ENCODE assay signal across 8 cellular contexts in genomic region chr19:49579193-49579592, GRCh38. TPM values are rescaled to one million over a fixed set of nuclear protein-coding genes. Genes with fewer than 3 reads are reported as not detected.
DNase-seq lines count a peak whose midpoint lies in the region; ATAC-seq, FAIRE-seq and TF ChIP-seq lines count a peak whose summit lies in the region.

No MANE protein-coding gene starts in this region.

- in situ Hi-C loops in IMR-90 (cut with MboI; ENCODE audit: low sequenced_read_pairs) (no loop called here), GM12878 (cut with MboI) (no loop called here)

- H3K36me3 ChIP-seq in IMR-90 (ENCODE audit: control insufficient read depth, insufficient read depth, low read length) (peaks cover 6% of the 10 kb centered on the region), GM12878 (ENCODE audit: control insufficient read depth in 2 of 2, insufficient read depth in 2 of 2, low read length in 1 of 2) (peaks cover 1 to 3% of the 10 kb centered on the region in 2 experiments; a peak in 2 of 4 replicates)

- H3K4me1 ChIP-seq in IMR-90 (ENCODE audit: control insufficient read depth, insufficient read depth, low read length) (no peaks in the 10 kb centered on the region), GM12878 (ENCODE audit: control insufficient read depth, insufficient read depth, low read length) (peaks cover 7% of the 10 kb centered on the region; the same call in 1 of the 2 replicates)

- CTCF ChIA-PET in IMR-90 (lab: Yijun Ruan, JAX) (interaction anchor here (1.2 to 2.1 kb wide), 2 partner anchors 9 to 12 kb away, joined by 3 to 6 read pairs; partner anchors contain the start of gene PRR12), GM12878 (lab: Yijun Ruan, JAX) (interaction anchor here (0.6 to 4.2 kb wide), 5 partner anchors 9 to 105 kb away, joined by 4 to 48 read pairs (median 7); partner anchors contain the start of gene FLT3LG)

- WGBS in IMR-90 (ENCODE audit: extremely low coverage in 2 of 2, insufficient read length in 1 of 2), 2 experiments = no CpG with 5 or more reads among the region's 4 CpGs
- 66% methylated on average over 4 of the region's 4 CpGs for WGBS in GM12878 (ENCODE audit: insufficient coverage, insufficient replicate concordance, low lambda C conversion rate, missing lambda C conversion rate)

- no peak for TF ChIP-seq RAD21 in IMR-90 (IDR thresholded peaks at IDR 0.05; ENCODE audit: low read length)
- no peak for TF ChIP-seq RAD21 in GM12878 (IDR thresholded peaks at IDR 0.05; ENCODE audit: insufficient read depth, low read depth, low read length)

- H3K27me3 ChIP-seq in IMR-90 (ENCODE audit: control insufficient read depth, insufficient read depth, low read length) = no peaks in the 10 kb centered on the region
- H3K27me3 ChIP-seq in GM12878 (replicated peaks in 1 of 2; ENCODE audit: control insufficient read depth in 2 of 2, insufficient read depth in 2 of 2, low read length in 1 of 2) = no peaks in the 10 kb centered on the region

- no peaks in the 10 kb centered on the region for H3K27me3 Mint-ChIP-seq in mesothelial cell of epicardium (ENCODE audit: low read depth)

- POLR2A ChIA-PET in IMR-90 (lab: Charles Lee; ENCODE audit: unreplicated experiment) = interaction anchor here (0.5 kb wide), 1 partner anchor 12 kb away, joined by 8 read pairs; no protein-coding TSS in a partner anchor
- POLR2A ChIA-PET in GM12878 (lab: Charles Lee) = interaction anchor here (0.6 to 2.9 kb wide), 10 partner anchors 8 to 183 kb away, joined by 3 to 23 read pairs (median 8); partner anchors contain the start of genes BCL2L12, IRF3, PRMT1 and PRR12

- H3K4me3 ChIP-seq in AG10803 (ENCODE audit: low read length) = peak overlapping the region; percentile 89
- no peak overlapping the region; the same call in 1 of the 2 replicates for H3K4me3 ChIP-seq in IMR-90 (ENCODE audit: insufficient read depth, low read depth, low read length)
- H3K4me3 ChIP-seq in GM12878 = peak overlapping the region; percentile 77

- no peak overlapping the region for H2AK5ac ChIP-seq in IMR-90 (ENCODE audit: low read depth, low read length)

- H3K56ac ChIP-seq in IMR-90 (ENCODE audit: extremely low read depth, insufficient read depth, low read length) = no peak overlapping the region

- FAIRE-seq in GM12878 (lab: Jason Lieb, UNC) = no peak

- H3K79me2 ChIP-seq in GM12878 (ENCODE audit: control insufficient read depth, insufficient read depth, low read length) = peaks cover 17% of the 10 kb centered on the region

- H3K9me1 ChIP-seq in IMR-90 (ENCODE audit: insufficient read depth, low read length) = no peaks in the 10 kb centered on the region

- H3K4me3 Mint-ChIP-seq in mesothelial cell of epicardium = peak overlapping the region; percentile 93

- H3K27ac ChIP-seq in IMR-90 (ENCODE audit: insufficient read depth, low read length) (no peak overlapping the region), GM12878 (ENCODE audit: control insufficient read depth, insufficient read depth) (no peak overlapping the region)

- SMC1A ChIA-PET in GM12878 (lab: Charles Lee; ENCODE audit: uncharacterized antibody, unreplicated experiment) = interaction anchor here (1.6 to 3.4 kb wide), 4 partner anchors 9 to 100 kb away, joined by 3 to 14 read pairs (median 10); partner anchors contain the start of genes PRMT1 and RRAS

- peaks cover 13 to 42% of the 10 kb centered on the region in 2 experiments; a peak in 3 of 4 replicates for H3K79me1 ChIP-seq in IMR-90 (ENCODE audit: low read depth in 1 of 2, low read length in 2 of 2)

- H4K5ac ChIP-seq in IMR-90 (ENCODE audit: low read depth, low read length) = no peak overlapping the region

- DNase-seq in AG10803 (ENCODE audit: low read depth) (no peak), IMR-90 (no peak), GM12878 (ENCODE audit: low read depth, low spot score) (no peak), mesothelial cell of epicardium (ENCODE audit: low spot score in 2 of 2, unreplicated experiment in 2 of 2) (no peak), UCSD-AML1 (lab: John Stamatoyannopoulos, UW; ENCODE audit: unreplicated experiment) (no peak), NCI-H82 (lab: John Stamatoyannopoulos, UW) (no peak)
- no peak for DNase-seq in stimulated activated CD4-positive, alpha-beta T cell treated with anti-CD3 and anti-CD28 coated beads, Interleukin-2, amount 100 ng/mL, for 48 hours

- no peaks in the 10 kb centered on the region for H3K9me3 Mint-ChIP-seq in mesothelial cell of epicardium

- no peak for TF ChIP-seq POLR2A in IMR-90 (IDR thresholded peaks at IDR 0.05; ENCODE audit: low read depth, low read length)
- no peak for TF ChIP-seq POLR2A in GM12878 (IDR thresholded peaks at IDR 0.05; ENCODE audit: low read depth, low read length)

- TF ChIP-seq CTCF in AG10803 (conservative IDR thresholded peaks at IDR 0.05; ENCODE audit: low read length) (no peak), IMR-90 (conservative IDR thresholded peaks at IDR 0.05; ENCODE audit: low read depth, low read length) (no peak), GM12878 (IDR thresholded peaks at IDR 0.05 in 2 of 3, conservative IDR thresholded peaks at IDR 0.05 in 1 of 3; ENCODE audit: control insufficient read depth in 2 of 3, extremely low read depth in 1 of 3, insufficient read depth in 1 of 3, low read depth in 3 of 3, low read length in 3 of 3) (no peak), mesothelial cell of epicardium (IDR thresholded peaks at IDR 0.05; ENCODE audit: unreplicated experiment) (no peak)

- no peak for ATAC-seq in IMR-90 (ENCODE audit: low read depth)
- ATAC-seq in GM12878 = no peak
- ATAC-seq in HG03280 (IDR thresholded peaks at IDR 0.05; ENCODE audit: unreplicated experiment) = no peak

- peaks cover under 1% of the 10 kb centered on the region for H3K36me3 Mint-ChIP-seq in mesothelial cell of epicardium

- H3K9ac ChIP-seq in IMR-90 (ENCODE audit: low read depth, low read length) = peak overlapping the region; percentile 72; the same call in 1 of the 2 replicates
- H3K9ac ChIP-seq in GM12878 (ENCODE audit: control insufficient read depth, insufficient read depth, low read length) = no peak overlapping the region; the same call in 1 of the 2 replicates

- H4K91ac ChIP-seq in IMR-90 (ENCODE audit: insufficient read depth, low read depth, low read length) = no peak overlapping the region

- H3K9me3 ChIP-seq in IMR-90 (ENCODE audit: control insufficient read depth, insufficient read depth, low read length) (no peaks in the 10 kb centered on the region), GM12878 (replicated peaks; ENCODE audit: control insufficient read depth, insufficient read depth, low read length) (no peaks in the 10 kb centered on the region)

- TF ChIP-seq EP300 in GM12878 (IDR thresholded peaks at IDR 0.05; ENCODE audit: borderline replicate concordance in 1 of 2, control insufficient read depth in 1 of 2, low read depth in 2 of 2, low read length in 2 of 2) = no peak

- BruUV-seq in IMR-90 (replicated peaks; lab: Mats Ljungman, UMichigan) (no TSS peak), GM12878 (replicated peaks; lab: Mats Ljungman, UMichigan) (no TSS peak)

- H2AK9ac ChIP-seq in IMR-90 (replicated peaks; ENCODE audit: low read depth, low read length, poor library complexity) = no peak overlapping the region

- dilution Hi-C loops in IMR-90 (cut with HindIII; ENCODE audit: low sequenced_read_pairs, unreplicated experiment) = no loop called here

- H2BK5ac ChIP-seq in IMR-90 (ENCODE audit: low read depth, low read length, poor library complexity, severe bottlenecking) = no peak overlapping the region

- intact Hi-C loops in IMR-90 (cut with micrococcal nuclease) (no loop called here), GM12878 (cut with micrococcal nuclease; ENCODE audit: unreplicated experiment) (no loop called here)

- no peak overlapping the region for H4K8ac ChIP-seq in IMR-90 (ENCODE audit: low read depth in 2 of 2, low read length in 2 of 2)

- peak overlapping the region; percentile 26; the same call in 1 of the 2 replicates for H3K23ac ChIP-seq in IMR-90 (ENCODE audit: low read depth, low read length)

- H2AFZ ChIP-seq in IMR-90 (replicated peaks; ENCODE audit: low read length, poor library complexity) (no peak overlapping the region), GM12878 (ENCODE audit: control insufficient read depth, low read depth, low read length) (no peak overlapping the region)

- H3K27ac Mint-ChIP-seq in mesothelial cell of epicardium = no peak overlapping the region

- no peak overlapping the region for H3K4ac ChIP-seq in IMR-90 (ENCODE audit: low read depth, low read length)

- no peak overlapping the region for H2BK15ac ChIP-seq in IMR-90 (ENCODE audit: low read depth, low read length)

- no peak overlapping the region for H2BK120ac ChIP-seq in IMR-90 (ENCODE audit: low read depth, low read length)

- H3K14ac ChIP-seq in IMR-90 (replicated peaks; ENCODE audit: low read depth, low read length) = no peak overlapping the region

- peaks cover 10% of the 10 kb centered on the region; the same call in 1 of the 2 replicates for H4K20me1 ChIP-seq in IMR-90 (ENCODE audit: insufficient read depth, low read length)
- H4K20me1 ChIP-seq in GM12878 (ENCODE audit: control insufficient read depth, insufficient read depth) = no peaks in the 10 kb centered on the region

- H2BK20ac ChIP-seq in IMR-90 (ENCODE audit: low read depth, low read length) = no peak overlapping the region

- no peak overlapping the region for H3K18ac ChIP-seq in IMR-90 (ENCODE audit: low read depth, low read length)

- RAD21 ChIA-PET in GM12878 (lab: Charles Lee; ENCODE audit: unreplicated experiment) = interaction anchor here (1.0 to 2.6 kb wide), 6 partner anchors 8 to 100 kb away, joined by 3 to 14 read pairs (median 5); partner anchors contain the start of gene RRAS

- H3K4me2 ChIP-seq in IMR-90 (ENCODE audit: low read depth, low read length) (peak overlapping the region; percentile 94), GM12878 (ENCODE audit: control insufficient read depth, insufficient read depth) (peak overlapping the region; percentile 68)

- H3K4me1 Mint-ChIP-seq in mesothelial cell of epicardium = peaks cover 19% of the 10 kb centered on the region

RNA-seq across cellular contexts. Expression of gene NOSIP, which starts 1.2 kb away (rescaled TPM):
- total RNA-seq in IMR-90 (2012; rRNA removed) = 118 and 130 TPM in 2 replicates
- polyA plus RNA-seq in IMR-90 (2012; rRNA removed) = 138 and 164 TPM in 2 replicates
- 60.4 and 106 TPM in 2 replicates for polyA plus RNA-seq in IMR-90 (2012; cell fraction: cytosol; rRNA removed)
- polyA plus RNA-seq in IMR-90 (2012; cell fraction: nucleus; rRNA removed; ENCODE audit: low replicate concordance) = 69.7 and 147 TPM in 2 replicates
- total RNA-seq in GM12878 (2013; cell fraction: nucleolus; rRNA removed) = 16.5 and 19.8 TPM in 2 replicates
- total RNA-seq in GM12878 (2014; rRNA removed) = 68.6 and 75.3 TPM in 2 replicates
- 34.2 and 38.6 TPM in 2 replicates for total RNA-seq in GM12878 (2014; rRNA removed; fragmentation: Illumina TruSeq; extraction: Trizol)
- 51.8 and 55.0 TPM in 2 replicates for total RNA-seq in GM12878 (2021)
- polyA plus RNA-seq in GM12878 (2011; ENCODE audit: low read depth) = 19.9 TPM
- 25.0 and 45.1 TPM in 2 replicates for polyA plus RNA-seq in GM12878 (2011; rRNA removed)
- polyA plus RNA-seq in GM12878 (2011; cell fraction: cytosol; rRNA removed) = 81.2 and 120 TPM in 2 replicates
- polyA plus RNA-seq in GM12878 (2011; cell fraction: nucleus; rRNA removed) = 97.3 and 127 TPM in 2 replicates
- polyA plus RNA-seq in GM12878 (2012) = 45.3 and 48.3 TPM in 2 replicates
- 12.4 and 27.9 TPM in 2 replicates for polyA plus RNA-seq in GM12878 (2014; fragmentation: Illumina TruSeq; extraction: Trizol)
- 10 to 100 TPM in 1 of 2 experiments, 1 to 10 TPM in 1; 7.2 to 20.1 TPM for polyA plus RNA-seq in GM12878 (2014; fragmentation: Nextera tagmentation; extraction: Ambion mirVana)
- polyA plus RNA-seq in GM12878 (2014; rRNA removed) = 65.5 and 70.6 TPM in 2 replicates
- polyA plus RNA-seq in GM12878 (2016; fragmentation: Nextera tagmentation; extraction: Ambion mirVana) = 10 to 100 TPM; 75.8 to 85.5 TPM
- polyA minus RNA-seq in GM12878 (2011; rRNA and poly(A)+ RNA removed) = 44.5 and 78.1 TPM in 2 replicates
- polyA minus RNA-seq in GM12878 (2011; cell fraction: cytosol; rRNA and poly(A)+ RNA removed) = 20.8 and 31.5 TPM in 2 replicates
- 16.6 and 24.8 TPM in 2 replicates for polyA minus RNA-seq in GM12878 (2011; cell fraction: nucleus; rRNA and poly(A)+ RNA removed)
- 53.3 to 60.7 TPM (median 60.1 TPM) in 3 replicates for total RNA-seq in mesothelial cell of epicardium

RNA-seq across cellular contexts. Expression of gene PRRG2, which starts 1.9 kb away (rescaled TPM):
- under 0.01 and 0.54 TPM in 2 replicates for total RNA-seq in IMR-90 (2012; rRNA removed)
- 0.14 and 0.52 TPM in 2 replicates for polyA plus RNA-seq in IMR-90 (2012; rRNA removed)
- 0.13 and 0.25 TPM in 2 replicates for polyA plus RNA-seq in IMR-90 (2012; cell fraction: cytosol; rRNA removed)
- 0.15 and 0.25 TPM in 2 replicates for polyA plus RNA-seq in IMR-90 (2012; cell fraction: nucleus; rRNA removed; ENCODE audit: low replicate concordance)
- total RNA-seq in GM12878 (2013; cell fraction: nucleolus; rRNA removed) = 1.2 and 2.2 TPM in 2 replicates
- 1.3 TPM in 2 replicates for total RNA-seq in GM12878 (2014; rRNA removed)
- total RNA-seq in GM12878 (2014; rRNA removed; fragmentation: Illumina TruSeq; extraction: Trizol) = 0.40 and 0.46 TPM in 2 replicates
- total RNA-seq in GM12878 (2021) = 0.82 and 1.6 TPM in 2 replicates
- polyA plus RNA-seq in GM12878 (2011; ENCODE audit: low read depth) = 1.8 TPM
- polyA plus RNA-seq in GM12878 (2011; rRNA removed) = 0.37 and 1.3 TPM in 2 replicates
- polyA plus RNA-seq in GM12878 (2011; cell fraction: cytosol; rRNA removed) = 1.3 and 1.6 TPM in 2 replicates
- polyA plus RNA-seq in GM12878 (2011; cell fraction: nucleus; rRNA removed) = 1.1 and 1.4 TPM in 2 replicates
- polyA plus RNA-seq in GM12878 (2012) = 0.76 and 1.0 TPM in 2 replicates
- polyA plus RNA-seq in GM12878 (2014; fragmentation: Illumina TruSeq; extraction: Trizol) = 0.50 and 1.0 TPM in 2 replicates
- polyA plus RNA-seq in GM12878 (2014; fragmentation: Nextera tagmentation; extraction: Ambion mirVana) = under 1 TPM; 0.09 to 0.21 TPM
- polyA plus RNA-seq in GM12878 (2014; rRNA removed) = 1.6 and 2.1 TPM in 2 replicates
- polyA plus RNA-seq in GM12878 (2016; fragmentation: Nextera tagmentation; extraction: Ambion mirVana) = 1 to 10 TPM in 1 of 2 experiments, under 1 TPM in 1; 0.66 to 1.1 TPM
- 0.44 and 2.5 TPM in 2 replicates for polyA minus RNA-seq in GM12878 (2011; rRNA and poly(A)+ RNA removed)
- 1.1 and 1.8 TPM in 2 replicates for polyA minus RNA-seq in GM12878 (2011; cell fraction: cytosol; rRNA and poly(A)+ RNA removed)
- 2.4 and 4.3 TPM in 2 replicates for polyA minus RNA-seq in GM12878 (2011; cell fraction: nucleus; rRNA and poly(A)+ RNA removed)
- 0.87 to 1.4 TPM (median 1.1 TPM) in 3 replicates for total RNA-seq in mesothelial cell of epicardium

RNA-seq across cellular contexts. Expression of gene PRR12, which starts 11.8 kb away (rescaled TPM):
- total RNA-seq in IMR-90 (2012; rRNA removed) (0.28 and 0.36 TPM in 2 replicates), GM12878 (2014; rRNA removed) (1.5 and 1.8 TPM in 2 replicates), GM12878 (2014; rRNA removed; fragmentation: Illumina TruSeq; extraction: Trizol) (0.83 and 0.94 TPM in 2 replicates), GM12878 (2021) (22.7 and 25.3 TPM in 2 replicates), mesothelial cell of epicardium (53.3 to 58.5 TPM (median 54.2 TPM) in 3 replicates)
- polyA plus RNA-seq in IMR-90 (2012; rRNA removed) (4.0 and 4.1 TPM in 2 replicates), GM12878 (2011; rRNA removed) (0.13 and 0.30 TPM in 2 replicates), GM12878 (2014; fragmentation: Illumina TruSeq; extraction: Trizol) (0.78 and 2.6 TPM in 2 replicates), GM12878 (2014; fragmentation: Nextera tagmentation; extraction: Ambion mirVana) (under 1 TPM; 0.02 to 0.11 TPM), GM12878 (2014; rRNA removed) (5.4 and 8.5 TPM in 2 replicates), GM12878 (2016; fragmentation: Nextera tagmentation; extraction: Ambion mirVana) (1 to 10 TPM; 1.5 to 1.8 TPM)
- 3.8 and 3.9 TPM in 2 replicates for polyA plus RNA-seq in IMR-90 (2012; cell fraction: cytosol; rRNA removed)
- 5.8 and 9.9 TPM in 2 replicates for polyA plus RNA-seq in IMR-90 (2012; cell fraction: nucleus; rRNA removed; ENCODE audit: low replicate concordance)
- 10.0 and 11.4 TPM in 2 replicates for total RNA-seq in GM12878 (2013; cell fraction: nucleolus; rRNA removed)
- 1.4 TPM for polyA plus RNA-seq in GM12878 (2011; ENCODE audit: low read depth)
- 0.52 and 0.55 TPM in 2 replicates for polyA plus RNA-seq in GM12878 (2011; cell fraction: cytosol; rRNA removed)
- 2.6 and 6.4 TPM in 2 replicates for polyA plus RNA-seq in GM12878 (2011; cell fraction: nucleus; rRNA removed)
- 6.4 and 7.2 TPM in 2 replicates for polyA plus RNA-seq in GM12878 (2012)
- 0.51 and 1.4 TPM in 2 replicates for polyA minus RNA-seq in GM12878 (2011; rRNA and poly(A)+ RNA removed)
- polyA minus RNA-seq in GM12878 (2011; cell fraction: cytosol; rRNA and poly(A)+ RNA removed) = 4.1 and 4.4 TPM in 2 replicates
- polyA minus RNA-seq in GM12878 (2011; cell fraction: nucleus; rRNA and poly(A)+ RNA removed) = 2.2 and 3.0 TPM in 2 replicates

RNA-seq across cellular contexts. Expression of gene RCN3, which starts 51.4 kb away (rescaled TPM):
- 102 and 111 TPM in 2 replicates for total RNA-seq in IMR-90 (2012; rRNA removed)
- polyA plus RNA-seq in IMR-90 (2012; rRNA removed) = 116 and 119 TPM in 2 replicates
- polyA plus RNA-seq in IMR-90 (2012; cell fraction: cytosol; rRNA removed) = 122 and 126 TPM in 2 replicates
- polyA plus RNA-seq in IMR-90 (2012; cell fraction: nucleus; rRNA removed; ENCODE audit: low replicate concordance) = 53.7 and 82.6 TPM in 2 replicates
- total RNA-seq in GM12878 (2013; cell fraction: nucleolus; rRNA removed) = 2.0 TPM in 1 of 2 replicates, not detected in the other
- not detected in 2 replicates for total RNA-seq in GM12878 (2014; rRNA removed)
- total RNA-seq in GM12878 (2014; rRNA removed; fragmentation: Illumina TruSeq; extraction: Trizol) = 0.32 and 0.49 TPM in 2 replicates
- 0.27 and 0.38 TPM in 2 replicates for total RNA-seq in GM12878 (2021)
- 0.18 TPM for polyA plus RNA-seq in GM12878 (2011; ENCODE audit: low read depth)
- polyA plus RNA-seq in GM12878 (2011; rRNA removed) = 0.12 TPM in 1 of 2 replicates, not detected in the other
- 0.07 and 0.15 TPM in 2 replicates for polyA plus RNA-seq in GM12878 (2011; cell fraction: cytosol; rRNA removed)
- 0.09 TPM in 1 of 2 replicates, not detected in the other for polyA plus RNA-seq in GM12878 (2011; cell fraction: nucleus; rRNA removed)
- polyA plus RNA-seq in GM12878 (2012) = 1.0 and 3.9 TPM in 2 replicates
- 0.21 TPM in 1 of 2 replicates, not detected in the other for polyA plus RNA-seq in GM12878 (2014; fragmentation: Illumina TruSeq; extraction: Trizol)
- not detected for polyA plus RNA-seq in GM12878 (2014; fragmentation: Nextera tagmentation; extraction: Ambion mirVana)
- 0.96 and 1.7 TPM in 2 replicates for polyA plus RNA-seq in GM12878 (2014; rRNA removed)
- polyA plus RNA-seq in GM12878 (2016; fragmentation: Nextera tagmentation; extraction: Ambion mirVana) = under 1 TPM; 0.49 to 0.99 TPM
- not detected in 2 replicates for polyA minus RNA-seq in GM12878 (2011; rRNA and poly(A)+ RNA removed)
- polyA minus RNA-seq in GM12878 (2011; cell fraction: cytosol; rRNA and poly(A)+ RNA removed) = not detected in 2 replicates
- polyA minus RNA-seq in GM12878 (2011; cell fraction: nucleus; rRNA and poly(A)+ RNA removed) = not detected in 2 replicates
- total RNA-seq in mesothelial cell of epicardium = 30.3 to 35.1 TPM (median 31.1 TPM) in 3 replicates
